28 cellular contexts compared by ENCODE assay signal in genomic region chr16:70324998-70325765, GRCh38.
"Had no signal": no experiment of that assay in that cellular context is flagged by ENCODE, and none has a peak within 500 bp of the region (broad histone marks: within the 10 kb centered on the region; RNA-seq: fewer than 3 reads in every experiment).

No MANE protein-coding gene starts in this region.

- DNase-seq: activated CD4-positive, alpha-beta memory T cell treated with anti-CD3 and anti-CD28 coated beads for 36 hours; activated CD4-positive, alpha-beta T cell treated with anti-CD3 and anti-CD28 coated beads for 36 hours; activated CD4-positive, alpha-beta T cell treated with anti-CD3 and anti-CD28 coated beads, Interleukin-2, amount 10 ng/mL, durations not matched to agents 24 days and 14 days; activated CD4-positive, CD25-positive, alpha-beta regulatory T cell; activated CD4-positive, CD25-positive, alpha-beta regulatory T cell treated with anti-CD3 and anti-CD28 coated beads, Interleukin-2, amount 50 U/mL, for 72 hours; activated CD8-positive, alpha-beta T cell treated with anti-CD3 and anti-CD28 coated beads, Interleukin-2, amount 10 ng/mL, durations not matched to agents 7 days and 5 days; activated effector memory CD4-positive, alpha-beta T cell treated with Interleukin-2 at 50 U/mL for 16 hours; activated gamma-delta T cell treated with Interleukin-2 at 50 U/mL for 16 hours; activated naive CD4-positive, alpha-beta T cell treated with anti-CD3 and anti-CD28 coated beads, Interleukin-2, amount 50 U/mL, for 16 hours; activated naive CD4-positive, alpha-beta T cell treated with Interleukin-2 at 50 U/mL for 16 hours; activated T-cell treated with anti-CD3 and anti-CD28 coated beads, Interleukin-2, amount 50 U/mL, for 4 hours; amniotic stem cell; anterior cingulate cortex; brain microvascular endothelial cell; effector CD4-positive, alpha-beta T cell; effector memory CD8-positive, alpha-beta T cell; foreskin fibroblast; head of caudate nucleus; T-helper 1 cell; T-helper 17 cell; T1000 had no signal

- H3K9me3 Mint-ChIP-seq: activated CD4-positive, alpha-beta memory T cell treated with anti-CD3 and anti-CD28 coated beads for 36 hours; activated CD4-positive, alpha-beta T cell treated with anti-CD3 and anti-CD28 coated beads, Interleukin-2, amount 10 ng/mL, durations not matched to agents 24 days and 14 days; activated T-cell treated with anti-CD3 and anti-CD28 coated beads, Interleukin-2, amount 50 U/mL, for 4 hours; activated T-helper 17 cell treated with anti-CD3 and anti-CD28 coated beads, Interleukin-2, amount 50 U/mL, for 72 hours; central memory CD8-positive, alpha-beta T cell; dendritic cell treated with granulocyte-macrophage colony-stimulating factor and Interleukin-4, amounts not matched to agents 40 ng/mL and 50 ng/mL, for 4 days; effector memory CD8-positive, alpha-beta T cell; T-helper 2 cell treated with Interferon-gamma antibody and Interleukin-4, amounts not matched to agents 5 μg/mL and 100 μg/mL, for 36 hours had no signal

- H3K27ac Mint-ChIP-seq: activated CD4-positive, alpha-beta memory T cell treated with anti-CD3 and anti-CD28 coated beads for 36 hours; activated CD4-positive, alpha-beta T cell treated with anti-CD3 and anti-CD28 coated beads for 36 hours; activated CD4-positive, alpha-beta T cell treated with anti-CD3 and anti-CD28 coated beads, Interleukin-2, amount 10 ng/mL, durations not matched to agents 24 days and 14 days; activated CD8-positive, alpha-beta T cell treated with anti-CD3 and anti-CD28 coated beads, Interleukin-2, amount 10 ng/mL, durations not matched to agents 7 days and 5 days; activated naive CD8-positive, alpha-beta T cell; activated T-helper 17 cell treated with anti-CD3 and anti-CD28 coated beads, Interleukin-2, amount 50 U/mL, for 72 hours; dendritic cell treated with granulocyte-macrophage colony-stimulating factor and Interleukin-4, amounts not matched to agents 40 ng/mL and 50 ng/mL, for 4 days; effector memory CD8-positive, alpha-beta T cell; T-helper 17 cell; T-helper 2 cell treated with Interferon-gamma antibody and Interleukin-4, amounts not matched to agents 5 μg/mL and 100 μg/mL, for 36 hours had no signal

- H3K27me3 ChIP-seq: brain microvascular endothelial cell had no signal

- H3K4me3 Mint-ChIP-seq: activated CD4-positive, alpha-beta memory T cell treated with anti-CD3 and anti-CD28 coated beads for 36 hours; activated CD4-positive, alpha-beta T cell treated with anti-CD3 and anti-CD28 coated beads for 36 hours; activated CD4-positive, alpha-beta T cell treated with anti-CD3 and anti-CD28 coated beads, Interleukin-2, amount 10 ng/mL, durations not matched to agents 24 days and 14 days; activated CD8-positive, alpha-beta T cell treated with anti-CD3 and anti-CD28 coated beads, Interleukin-2, amount 10 ng/mL, durations not matched to agents 7 days and 5 days; activated naive CD8-positive, alpha-beta T cell; activated T-cell treated with anti-CD3 and anti-CD28 coated beads, Interleukin-2, amount 50 U/mL, for 4 hours; activated T-helper 17 cell treated with anti-CD3 and anti-CD28 coated beads, Interleukin-2, amount 50 U/mL, for 72 hours; central memory CD8-positive, alpha-beta T cell; dendritic cell treated with granulocyte-macrophage colony-stimulating factor and Interleukin-4, amounts not matched to agents 40 ng/mL and 50 ng/mL, for 4 days; effector memory CD8-positive, alpha-beta T cell; T-helper 17 cell; T-helper 2 cell treated with Interferon-gamma antibody and Interleukin-4, amounts not matched to agents 5 μg/mL and 100 μg/mL, for 36 hours had no signal

- ATAC-seq: activated CD4-positive, alpha-beta T cell treated with anti-CD3 and anti-CD28 coated beads for 36 hours; activated CD8-positive, alpha-beta T cell treated with anti-CD3 and anti-CD28 coated beads, Interleukin-2, amount 10 ng/mL, durations not matched to agents 7 days and 5 days; activated T-cell treated with anti-CD3 and anti-CD28 coated beads, Interleukin-2, amount 50 U/mL, for 4 hours; activated T-helper 17 cell treated with anti-CD3 and anti-CD28 coated beads, Interleukin-2, amount 50 U/mL, for 72 hours; effector memory CD8-positive, alpha-beta T cell; esophagus mucosa; T-helper 17 cell had no signal

- H3K27me3 Mint-ChIP-seq: activated CD4-positive, alpha-beta memory T cell treated with anti-CD3 and anti-CD28 coated beads for 36 hours; activated CD4-positive, alpha-beta T cell treated with anti-CD3 and anti-CD28 coated beads for 36 hours; activated CD4-positive, alpha-beta T cell treated with anti-CD3 and anti-CD28 coated beads, Interleukin-2, amount 10 ng/mL, durations not matched to agents 24 days and 14 days; activated naive CD8-positive, alpha-beta T cell; activated T-helper 17 cell treated with anti-CD3 and anti-CD28 coated beads, Interleukin-2, amount 50 U/mL, for 72 hours; central memory CD8-positive, alpha-beta T cell; dendritic cell treated with granulocyte-macrophage colony-stimulating factor and Interleukin-4, amounts not matched to agents 40 ng/mL and 50 ng/mL, for 4 days; effector memory CD8-positive, alpha-beta T cell; T-helper 17 cell had no signal

- H3K27ac ChIP-seq: brain microvascular endothelial cell, coronary artery had no signal

- H3K4me1 Mint-ChIP-seq: activated CD4-positive, alpha-beta T cell treated with anti-CD3 and anti-CD28 coated beads for 36 hours; activated T-helper 17 cell treated with anti-CD3 and anti-CD28 coated beads, Interleukin-2, amount 50 U/mL, for 72 hours; central memory CD8-positive, alpha-beta T cell; T-helper 17 cell had no signal

- H3K4me3 ChIP-seq: coronary artery had no signal
